In the genomic region with DNA sequence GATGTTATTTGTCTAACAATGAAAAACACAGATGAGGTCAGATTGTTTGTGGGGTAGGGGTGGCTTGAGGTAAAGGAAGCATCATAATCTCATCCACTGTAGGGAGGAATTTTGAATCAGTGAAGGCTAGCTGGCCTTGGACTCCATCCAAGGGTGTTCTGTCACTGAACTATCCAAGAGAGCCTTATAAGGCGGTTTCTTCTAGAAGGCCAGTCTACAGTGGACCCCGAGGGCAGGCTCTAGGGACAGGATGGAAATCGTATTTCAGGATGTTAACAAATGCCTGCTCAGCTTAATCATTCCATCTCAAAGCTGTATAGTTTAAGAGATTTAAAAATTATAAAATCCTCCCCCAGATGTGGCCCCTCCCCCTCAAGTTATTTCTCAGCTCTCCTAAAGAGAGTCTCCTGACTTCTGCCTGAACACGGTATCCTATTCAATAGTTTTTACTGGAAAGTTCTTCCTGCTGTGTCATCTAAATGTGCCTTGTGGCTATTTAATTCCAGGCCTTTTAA, we compare ENCODE assay signal across 11 cellular contexts. TPM values are rescaled to one million over a fixed set of nuclear protein-coding genes. Genes with fewer than 3 reads are reported as not detected.
DNase-seq lines count a peak whose midpoint lies in the region; ATAC-seq and TF ChIP-seq lines count a peak whose summit lies in the region.
"Had no signal": no experiment of that assay in that cellular context is flagged by ENCODE, and none has a peak within 500 bp of the region (broad histone marks: within the 10 kb centered on the region; RNA-seq: fewer than 3 reads in every experiment).

No MANE protein-coding gene starts in this region.

- H3K9me3 ChIP-seq in ascending aorta = no peaks in the 10 kb centered on the region
- no peaks in the 10 kb centered on the region for H3K9me3 ChIP-seq in heart left ventricle

- H3K27ac ChIP-seq in ascending aorta (peak overlapping the region; percentile 86 to 95), heart left ventricle (peak overlapping the region; percentile 65 to 97 (median 86))

- ATAC-seq in heart left ventricle = peak; percentile 81 to 93 (median 84)
- no peak for ATAC-seq in HG02852 (IDR thresholded peaks at IDR 0.05; ENCODE audit: unreplicated experiment)

- WGBS in heart left ventricle, 4 donors = 4 to 11% (median 5%) methylated on average over 4 of the region's 4 CpGs

- intact Hi-C loops in ascending aorta (cut with DNase I) = no loop called here
- intact Hi-C loops in heart left ventricle (cut with DNase I) = loop anchor here in 3 of 10 donors (5.0 kb wide), 2 partner anchors 35 to 45 kb away; no protein-coding TSS in a partner anchor

- H3K4me3 ChIP-seq in AG10803 (ENCODE audit: low read length) (no peak overlapping the region), ascending aorta (no peak overlapping the region), heart left ventricle (peak overlapping the region in 2 of 12 donors; percentile 19 to 29)

- H3K4me1 ChIP-seq in ascending aorta (peaks cover 12 to 59% of the 10 kb centered on the region in 2 donors), heart left ventricle (peaks cover 35 to 99% (median 91%) of the 10 kb centered on the region in 12 donors)

- H3K27me3 ChIP-seq in ascending aorta (no peaks in the 10 kb centered on the region), heart left ventricle (no peaks in the 10 kb centered on the region)

- no peak for TF ChIP-seq POLR2A in heart left ventricle (IDR thresholded peaks at IDR 0.05)

- DNase-seq in AG10803 (ENCODE audit: low read depth) = peak; percentile 82
- peak in 1 of 2 donors; percentile 85 for DNase-seq in ascending aorta (ENCODE audit: low spot score in 2 of 2)
- DNase-seq in heart left ventricle = peak in 4 of 5 donors; percentile 84 to 90 (median 88)
- DNase-seq in pons (ENCODE audit: low spot score) = peak; percentile 44
- no peak for DNase-seq in activated CD4-positive, alpha-beta T cell treated with anti-CD3 and anti-CD28 coated beads for 48 hours
- DNase-seq in activated gamma-delta T cell treated with Interleukin-2 at 50 U/mL for 16 hours = no peak
- DNase-seq in Kasumi-1 (lab: John Stamatoyannopoulos, UW) = no peak
- DNase-seq: activated effector memory CD4-positive, alpha-beta T cell treated with anti-CD3 and anti-CD28 coated beads, Interleukin-2, amount 50 U/mL, for 16 hours; naive B cell; trophoblast cell had no signal

- no peaks in the 10 kb centered on the region for H3K36me3 ChIP-seq in ascending aorta
- H3K36me3 ChIP-seq in heart left ventricle = peaks cover 0 to 20% (median 10%) of the 10 kb centered on the region in 9 donors

- TF ChIP-seq CTCF in AG10803 (conservative IDR thresholded peaks at IDR 0.05; ENCODE audit: low read length) (no peak), ascending aorta (IDR thresholded peaks at IDR 0.05) (no peak), heart left ventricle (IDR thresholded peaks at IDR 0.05) (no peak)

RNA-seq across cellular contexts. Expression of gene IGFBP7, which starts 8.1 kb away (rescaled TPM):
- 6,655 TPM for total RNA-seq in ascending aorta
- total RNA-seq in heart left ventricle = 1,000 to 10,000 TPM in 2 of 9 donors, 100 to 1,000 TPM in 7; 494 to 1,088 (median 585) TPM
- 100 to 1,000 TPM; 458 to 857 TPM for polyA plus RNA-seq in heart left ventricle

Comparison
In these comparisons a context has a peak if more than half of its experiments do, and no peak if none do; other contexts are left out.
1. DNase-seq: peak in AG10803 (single experiment), heart left ventricle (4 of 5) and pons (single experiment); none in activated CD4-positive, alpha-beta T cell treated with anti-CD3 and anti-CD28 coated beads for 48 hours (single experiment), activated gamma-delta T cell treated with Interleukin-2 at 50 U/mL for 16 hours (single experiment) and Kasumi-1 (0 of 2).